1 cellular context compared by ENCODE assay signal in genomic region chr5:172973931-172974330, GRCh38.
TF ChIP-seq lines count a peak whose summit lies in the region.

No MANE protein-coding gene starts in this region.

TF ChIP-seq in HepG2, 621 proteins besides CTCF, POLR2A, EP300 and RAD21:
- no peak for TF ChIP-seq ATM (IDR thresholded peaks at IDR 0.05; ENCODE audit: borderline replicate concordance)
- TF ChIP-seq, protein P1, sequence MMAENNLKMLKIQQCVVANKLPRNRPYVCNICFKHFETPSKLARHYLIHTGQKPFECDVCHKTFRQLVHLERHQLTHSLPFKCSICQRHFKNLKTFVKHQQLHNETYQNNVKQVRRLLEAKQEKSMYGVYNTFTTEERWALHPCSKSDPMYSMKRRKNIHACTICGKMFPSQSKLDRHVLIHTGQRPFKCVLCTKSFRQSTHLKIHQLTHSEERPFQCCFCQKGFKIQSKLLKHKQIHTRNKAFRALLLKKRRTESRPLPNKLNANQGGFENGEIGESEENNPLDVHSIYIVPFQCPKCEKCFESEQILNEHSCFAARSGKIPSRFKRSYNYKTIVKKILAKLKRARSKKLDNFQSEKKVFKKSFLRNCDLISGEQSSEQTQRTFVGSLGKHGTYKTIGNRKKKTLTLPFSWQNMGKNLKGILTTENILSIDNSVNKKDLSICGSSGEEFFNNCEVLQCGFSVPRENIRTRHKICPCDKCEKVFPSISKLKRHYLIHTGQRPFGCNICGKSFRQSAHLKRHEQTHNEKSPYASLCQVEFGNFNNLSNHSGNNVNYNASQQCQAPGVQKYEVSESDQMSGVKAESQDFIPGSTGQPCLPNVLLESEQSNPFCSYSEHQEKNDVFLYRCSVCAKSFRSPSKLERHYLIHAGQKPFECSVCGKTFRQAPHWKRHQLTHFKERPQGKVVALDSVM (CRISPR knock-in tag; IDR thresholded peaks at IDR 0.05), result 0 out of 2 replicates have a peak, but pooled peaks have one; percentile 36
